22 cellular contexts compared by ENCODE assay signal in genomic region chr19:58022283-58022660, GRCh38. TPM values are rescaled to one million over a fixed set of nuclear protein-coding genes. Genes with fewer than 3 reads are reported as not detected.
"Had no signal": no experiment of that assay in that cellular context is flagged by ENCODE, and none has a peak within 500 bp of the region (broad histone marks: within the 10 kb centered on the region; RNA-seq: fewer than 3 reads in every experiment).

No MANE protein-coding gene starts in this region.

- H3K4me3 Mint-ChIP-seq: activated CD4-positive, alpha-beta T cell treated with anti-CD3 and anti-CD28 coated beads, Interleukin-2, amount 10 ng/mL, durations not matched to agents 7 days and 5 days; activated naive CD4-positive, alpha-beta T cell treated with anti-CD3 and anti-CD28 coated beads, Interleukin-2, amount 50 U/mL, for 24 hours; neural progenitor cell; stimulated activated naive CD8-positive, alpha-beta T cell treated with anti-CD3 and anti-CD28 coated beads, Interleukin-15, amount 100 ng/mL, for 72 hours; T-helper 2 cell treated with Interferon-gamma antibody and Interleukin-4, amounts not matched to agents 5 μg/mL and 100 μg/mL, for 36 hours had no signal

- H3K4me3 ChIP-seq: esophagus muscularis mucosa, gastroesophageal sphincter, heart right ventricle, neural progenitor cell, psoas muscle, skin epidermis, upper lobe of right lung had no signal

- H3K27me3 ChIP-seq: neural progenitor cell, upper lobe of right lung had no signal

- H3K27ac Mint-ChIP-seq: activated CD4-positive, alpha-beta T cell treated with anti-CD3 and anti-CD28 coated beads, Interleukin-2, amount 10 ng/mL, durations not matched to agents 7 days and 5 days; activated naive CD4-positive, alpha-beta T cell treated with anti-CD3 and anti-CD28 coated beads, Interleukin-2, amount 50 U/mL, for 24 hours; activated T-cell treated with anti-CD3 and anti-CD28 coated beads, Interleukin-2, amount 50 U/mL, for 72 hours; neural progenitor cell; T-helper 2 cell treated with Interferon-gamma antibody and Interleukin-4, amounts not matched to agents 5 μg/mL and 100 μg/mL, for 36 hours had no signal

- FAIRE-seq: endothelial cell of umbilical vein, TTC549 had no signal

- H3K27me3 Mint-ChIP-seq: activated CD4-positive, alpha-beta T cell treated with anti-CD3 and anti-CD28 coated beads, Interleukin-2, amount 10 ng/mL, durations not matched to agents 7 days and 5 days; activated naive CD4-positive, alpha-beta T cell treated with anti-CD3 and anti-CD28 coated beads, Interleukin-2, amount 50 U/mL, for 24 hours; stimulated activated naive CD8-positive, alpha-beta T cell treated with anti-CD3 and anti-CD28 coated beads, Interleukin-15, amount 100 ng/mL, for 72 hours had no signal

- H3K36me3 ChIP-seq: esophagus muscularis mucosa, gastroesophageal sphincter, heart right ventricle, neural progenitor cell, upper lobe of right lung had no signal

- H3K4me1 Mint-ChIP-seq: activated CD4-positive, alpha-beta T cell treated with anti-CD3 and anti-CD28 coated beads, Interleukin-2, amount 10 ng/mL, durations not matched to agents 7 days and 5 days; activated naive CD4-positive, alpha-beta T cell treated with anti-CD3 and anti-CD28 coated beads, Interleukin-2, amount 50 U/mL, for 24 hours; neural progenitor cell; stimulated activated naive CD8-positive, alpha-beta T cell treated with anti-CD3 and anti-CD28 coated beads, Interleukin-15, amount 100 ng/mL, for 72 hours had no signal

- H3K9me3 ChIP-seq: esophagus muscularis mucosa, gastroesophageal sphincter, upper lobe of right lung had no signal

- H3K4me1 ChIP-seq: gastroesophageal sphincter, heart right ventricle, neural progenitor cell, psoas muscle, upper lobe of right lung had no signal

- H3K27ac ChIP-seq: esophagus muscularis mucosa, gastroesophageal sphincter, heart right ventricle, neural progenitor cell, psoas muscle, skin epidermis, upper lobe of right lung had no signal

- DNase-seq: activated CD8-positive, alpha-beta memory T cell treated with anti-CD3 and anti-CD28 coated beads for 24 hours; activated CD8-positive, alpha-beta memory T cell treated with anti-CD3 and anti-CD28 coated beads, Interleukin-2, amount 50 U/mL, for 48 hours; activated effector memory CD4-positive, alpha-beta T cell treated with anti-CD3 and anti-CD28 coated beads, Interleukin-2, amount 50 U/mL, for 16 hours; amniotic stem cell; left ventricle myocardium superior; psoas muscle; upper lobe of right lung had no signal

RNA-seq across cellular contexts. Expression of gene ZSCAN1, which starts 11.6 kb away (rescaled TPM):
- total RNA-seq: activated CD4-positive, alpha-beta T cell treated with anti-CD3 and anti-CD28 coated beads, Interleukin-2, amount 10 ng/mL, durations not matched to agents 7 days and 5 days; activated T-cell treated with anti-CD3 and anti-CD28 coated beads, Interleukin-2, amount 50 U/mL, for 72 hours; dermis blood vessel endothelial cell; endothelial cell of umbilical vein; esophagus muscularis mucosa; gastroesophageal sphincter; left ventricle myocardium superior; mononuclear cell; osteocyte; psoas muscle; upper lobe of right lung had no signal
- polyA plus RNA-seq: psoas muscle had no signal
